Comparison of ENCODE assay signal across 3 cellular contexts in the genomic region with DNA sequence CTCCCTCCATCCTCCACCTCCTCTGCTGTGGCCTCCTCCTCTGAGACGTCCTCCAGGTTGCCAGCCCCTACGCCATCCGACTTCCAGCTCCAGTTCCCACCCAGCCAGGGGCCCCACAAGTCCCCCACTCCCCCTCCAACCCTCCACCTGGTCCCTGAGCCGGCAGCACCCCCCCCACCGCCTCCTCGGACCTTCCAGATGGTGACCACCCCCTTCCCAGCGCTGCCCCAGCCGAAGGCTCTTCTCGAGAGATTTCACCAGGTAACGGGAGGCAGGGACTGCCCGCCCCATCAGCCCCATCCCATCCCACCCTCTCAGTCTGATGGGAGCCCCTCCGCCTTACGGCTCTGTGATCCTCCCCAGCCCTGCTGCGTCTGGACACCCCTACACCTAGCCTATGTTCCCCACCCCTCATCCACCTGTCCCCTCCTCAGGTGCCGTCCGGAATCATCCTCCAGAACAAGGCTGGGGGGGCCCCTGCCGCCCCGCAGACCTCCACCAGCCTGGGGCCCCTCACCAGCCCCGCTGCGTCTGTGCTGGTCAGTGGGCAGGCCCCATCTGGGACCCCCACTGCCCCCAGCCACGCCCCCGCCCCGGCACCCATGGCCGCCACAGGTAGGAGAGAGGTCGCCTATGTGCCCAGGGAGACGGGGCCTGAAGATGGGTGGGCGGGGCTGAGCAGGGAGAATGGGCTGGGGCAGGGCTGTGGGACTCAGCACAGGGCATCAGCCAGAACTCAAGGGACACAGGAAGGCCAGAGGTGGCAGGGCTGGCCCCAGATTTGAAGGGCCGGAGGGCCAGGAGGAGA.
TF ChIP-seq lines count a peak whose summit lies in the region.

No MANE protein-coding gene starts in this region.

TF ChIP-seq in SK-N-SH, 30 proteins besides CTCF, POLR2A, EP300 and RAD21 (continues in another document):
- TF ChIP-seq POLR2AphosphoS5 (IDR thresholded peaks at IDR 0.05; ENCODE audit: low read depth, low read length) (no peak), CHD2 (IDR thresholded peaks at IDR 0.05; ENCODE audit: low read length, partially characterized antibody) (no peak), FOXJ3 (CRISPR knock-in tag; IDR thresholded peaks at IDR 0.05) (no peak), SIN3A (IDR thresholded peaks at IDR 0.05; ENCODE audit: borderline replicate concordance, low read depth, low read length) (no peak), EZH2phosphoT487 (IDR thresholded peaks at IDR 0.05; ENCODE audit: borderline replicate concordance, low read depth) (no peak), SMC3 (IDR thresholded peaks at IDR 0.05; ENCODE audit: low read depth, low read length) (no peak), NFIC (IDR thresholded peaks at IDR 0.05; ENCODE audit: borderline replicate concordance) (no peak), TCF12 (IDR thresholded peaks at IDR 0.05) (no peak), JUND (IDR thresholded peaks at IDR 0.05) (no peak), TAF1 (IDR thresholded peaks at IDR 0.05; ENCODE audit: borderline replicate concordance, low read depth, low read length) (no peak), RCOR1 (IDR thresholded peaks at IDR 0.05; ENCODE audit: low read length) (no peak), MEF2A (IDR thresholded peaks at IDR 0.05; ENCODE audit: borderline replicate concordance, low read depth) (no peak)
- TF ChIP-seq, protein P1, sequence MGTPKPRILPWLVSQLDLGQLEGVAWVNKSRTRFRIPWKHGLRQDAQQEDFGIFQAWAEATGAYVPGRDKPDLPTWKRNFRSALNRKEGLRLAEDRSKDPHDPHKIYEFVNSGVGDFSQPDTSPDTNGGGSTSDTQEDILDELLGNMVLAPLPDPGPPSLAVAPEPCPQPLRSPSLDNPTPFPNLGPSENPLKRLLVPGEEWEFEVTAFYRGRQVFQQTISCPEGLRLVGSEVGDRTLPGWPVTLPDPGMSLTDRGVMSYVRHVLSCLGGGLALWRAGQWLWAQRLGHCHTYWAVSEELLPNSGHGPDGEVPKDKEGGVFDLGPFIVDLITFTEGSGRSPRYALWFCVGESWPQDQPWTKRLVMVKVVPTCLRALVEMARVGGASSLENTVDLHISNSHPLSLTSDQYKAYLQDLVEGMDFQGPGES (IDR thresholded peaks at IDR 0.05; ENCODE audit: low read depth, low read length) = no peak
- TF ChIP-seq, protein P2, sequence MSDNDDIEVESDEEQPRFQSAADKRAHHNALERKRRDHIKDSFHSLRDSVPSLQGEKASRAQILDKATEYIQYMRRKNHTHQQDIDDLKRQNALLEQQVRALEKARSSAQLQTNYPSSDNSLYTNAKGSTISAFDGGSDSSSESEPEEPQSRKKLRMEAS (IDR thresholded peaks at IDR 0.05; ENCODE audit: low read depth) = no peak
- TF ChIP-seq, protein P3, sequence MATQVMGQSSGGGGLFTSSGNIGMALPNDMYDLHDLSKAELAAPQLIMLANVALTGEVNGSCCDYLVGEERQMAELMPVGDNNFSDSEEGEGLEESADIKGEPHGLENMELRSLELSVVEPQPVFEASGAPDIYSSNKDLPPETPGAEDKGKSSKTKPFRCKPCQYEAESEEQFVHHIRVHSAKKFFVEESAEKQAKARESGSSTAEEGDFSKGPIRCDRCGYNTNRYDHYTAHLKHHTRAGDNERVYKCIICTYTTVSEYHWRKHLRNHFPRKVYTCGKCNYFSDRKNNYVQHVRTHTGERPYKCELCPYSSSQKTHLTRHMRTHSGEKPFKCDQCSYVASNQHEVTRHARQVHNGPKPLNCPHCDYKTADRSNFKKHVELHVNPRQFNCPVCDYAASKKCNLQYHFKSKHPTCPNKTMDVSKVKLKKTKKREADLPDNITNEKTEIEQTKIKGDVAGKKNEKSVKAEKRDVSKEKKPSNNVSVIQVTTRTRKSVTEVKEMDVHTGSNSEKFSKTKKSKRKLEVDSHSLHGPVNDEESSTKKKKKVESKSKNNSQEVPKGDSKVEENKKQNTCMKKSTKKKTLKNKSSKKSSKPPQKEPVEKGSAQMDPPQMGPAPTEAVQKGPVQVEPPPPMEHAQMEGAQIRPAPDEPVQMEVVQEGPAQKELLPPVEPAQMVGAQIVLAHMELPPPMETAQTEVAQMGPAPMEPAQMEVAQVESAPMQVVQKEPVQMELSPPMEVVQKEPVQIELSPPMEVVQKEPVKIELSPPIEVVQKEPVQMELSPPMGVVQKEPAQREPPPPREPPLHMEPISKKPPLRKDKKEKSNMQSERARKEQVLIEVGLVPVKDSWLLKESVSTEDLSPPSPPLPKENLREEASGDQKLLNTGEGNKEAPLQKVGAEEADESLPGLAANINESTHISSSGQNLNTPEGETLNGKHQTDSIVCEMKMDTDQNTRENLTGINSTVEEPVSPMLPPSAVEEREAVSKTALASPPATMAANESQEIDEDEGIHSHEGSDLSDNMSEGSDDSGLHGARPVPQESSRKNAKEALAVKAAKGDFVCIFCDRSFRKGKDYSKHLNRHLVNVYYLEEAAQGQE (IDR thresholded peaks at IDR 0.05; ENCODE audit: low read depth, low read length) = no peak

TF ChIP-seq in SK-N-SH treated with all-trans-retinoic acid at 6 μM for 48 hours, 23 proteins besides CTCF, POLR2A, EP300 and RAD21:
- TF ChIP-seq ZNF8 (CRISPR knock-in tag; IDR thresholded peaks at IDR 0.05) = no peak
- no peak for TF ChIP-seq ZFP3 (CRISPR knock-in tag; IDR thresholded peaks at IDR 0.05)
- no peak for TF ChIP-seq ZNF70 (CRISPR knock-in tag; IDR thresholded peaks at IDR 0.05)
- no peak for TF ChIP-seq PPARA (CRISPR knock-in tag; IDR thresholded peaks at IDR 0.05; ENCODE audit: borderline replicate concordance)
- TF ChIP-seq, protein P4, sequence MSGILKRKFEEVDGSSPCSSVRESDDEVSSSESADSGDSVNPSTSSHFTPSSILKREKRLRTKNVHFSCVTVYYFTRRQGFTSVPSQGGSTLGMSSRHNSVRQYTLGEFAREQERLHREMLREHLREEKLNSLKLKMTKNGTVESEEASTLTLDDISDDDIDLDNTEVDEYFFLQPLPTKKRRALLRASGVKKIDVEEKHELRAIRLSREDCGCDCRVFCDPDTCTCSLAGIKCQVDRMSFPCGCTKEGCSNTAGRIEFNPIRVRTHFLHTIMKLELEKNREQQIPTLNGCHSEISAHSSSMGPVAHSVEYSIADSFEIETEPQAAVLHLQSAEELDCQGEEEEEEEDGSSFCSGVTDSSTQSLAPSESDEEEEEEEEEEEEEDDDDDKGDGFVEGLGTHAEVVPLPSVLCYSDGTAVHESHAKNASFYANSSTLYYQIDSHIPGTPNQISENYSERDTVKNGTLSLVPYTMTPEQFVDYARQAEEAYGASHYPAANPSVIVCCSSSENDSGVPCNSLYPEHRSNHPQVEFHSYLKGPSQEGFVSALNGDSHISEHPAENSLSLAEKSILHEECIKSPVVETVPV (CRISPR knock-in tag; IDR thresholded peaks at IDR 0.05) = no peak
- no peak for TF ChIP-seq TOX (CRISPR knock-in tag; IDR thresholded peaks at IDR 0.05; ENCODE audit: borderline replicate concordance)
- no peak for TF ChIP-seq SNAI2 (CRISPR knock-in tag; IDR thresholded peaks at IDR 0.05)
- no peak for TF ChIP-seq BACH2 (CRISPR knock-in tag; IDR thresholded peaks at IDR 0.05; ENCODE audit: borderline replicate concordance)
- TF ChIP-seq ARNTL (CRISPR knock-in tag; IDR thresholded peaks at IDR 0.05; ENCODE audit: borderline replicate concordance, low read depth) = no peak
- no peak for TF ChIP-seq OSR1 (CRISPR knock-in tag; IDR thresholded peaks at IDR 0.05)
- TF ChIP-seq ZFP30 (CRISPR knock-in tag; IDR thresholded peaks at IDR 0.05) = no peak
- TF ChIP-seq CSDC2 (CRISPR knock-in tag; IDR thresholded peaks at IDR 0.05) = no peak

TF ChIP-seq in endothelial cell of umbilical vein, 7 proteins besides CTCF, POLR2A, EP300 and RAD21:
- TF ChIP-seq GATA2 (IDR thresholded peaks at IDR 0.05; ENCODE audit: insufficient read depth, insufficient read length, low read depth, low read length) = no peak
- TF ChIP-seq, protein P2 (IDR thresholded peaks at IDR 0.05; ENCODE audit: insufficient read depth, insufficient read length) = no peak
- TF ChIP-seq EZH2 (IDR thresholded peaks at IDR 0.05; ENCODE audit: borderline replicate concordance, low read depth, low read length, severe bottlenecking) = no peak
- no peak for TF ChIP-seq MYC (IDR thresholded peaks at IDR 0.05; ENCODE audit: low read depth, low read length)
- TF ChIP-seq JUN (IDR thresholded peaks at IDR 0.05; ENCODE audit: borderline replicate concordance, insufficient read depth, insufficient read length, low read depth) = no peak
- no peak for TF ChIP-seq POLR2AphosphoS5 (IDR thresholded peaks at IDR 0.05; ENCODE audit: insufficient read depth, low read depth, low read length)
- TF ChIP-seq FOS (IDR thresholded peaks at IDR 0.05; ENCODE audit: borderline replicate concordance, insufficient read depth, low read length) = no peak
